8 cellular contexts compared by ENCODE assay signal in the genomic region with DNA sequence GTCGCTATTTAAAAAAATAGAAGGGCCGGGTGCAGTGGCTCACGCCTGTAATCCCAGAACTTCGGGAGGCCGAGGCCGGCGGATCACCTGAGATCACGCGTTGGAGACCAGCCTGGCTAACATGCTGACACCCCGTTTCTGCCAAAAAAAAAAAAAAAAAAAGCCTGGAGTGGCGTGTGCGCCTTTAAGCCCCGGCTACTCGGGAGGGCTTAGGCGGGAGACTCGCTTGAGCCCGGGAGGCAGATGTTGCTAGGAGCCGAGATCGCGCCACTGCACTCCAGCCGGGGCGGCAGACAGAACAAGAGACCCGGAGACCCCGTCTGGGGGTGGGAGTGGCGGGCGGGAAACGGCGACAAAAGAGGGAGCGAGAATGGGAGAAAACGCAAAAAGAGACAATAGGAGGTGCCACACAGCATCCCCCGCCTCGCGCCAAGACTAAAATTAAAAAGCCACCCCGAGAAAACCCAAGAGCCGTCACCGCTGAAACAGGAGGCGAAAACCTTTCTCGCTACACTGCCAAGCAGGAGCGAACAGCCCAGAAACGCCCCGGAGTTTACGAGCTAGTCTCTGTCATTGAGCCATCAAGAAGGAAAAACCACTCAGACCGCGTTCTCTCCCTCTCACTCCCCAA. TPM values are rescaled to one million over a fixed set of nuclear protein-coding genes. Genes with fewer than 3 reads are reported as not detected.
A peak's percentile ranks its signal among the peaks of the same experiment; 100 is the strongest.
DNase-seq lines count a peak whose midpoint lies in the region; ATAC-seq, FAIRE-seq and TF ChIP-seq lines count a peak whose summit lies in the region.
"Not testable (repeated sequence)": the region's sequence is repeated elsewhere in the genome, so short reads cannot be mapped to it uniquely, and the experiment has no call there.

No MANE protein-coding gene starts in this region.

- H3K4me3 ChIP-seq in endothelial cell of umbilical vein (replicated peaks in 1 of 3; ENCODE audit: insufficient read depth in 1 of 3, low read depth in 1 of 3, low read length in 3 of 3); naive thymus-derived CD4-positive, alpha-beta T cell (ENCODE audit: low read length): not testable (repeated sequence)
- peak overlapping the region in 1 of 4 donors; percentile 46 for H3K4me3 ChIP-seq in tibial nerve

- ATAC-seq in GM18867 (IDR thresholded peaks at IDR 0.05; ENCODE audit: unreplicated experiment) (peak; percentile 36), HG03060 (IDR thresholded peaks at IDR 0.05; ENCODE audit: low read depth, unreplicated experiment) (peak; percentile 7)
- peak; percentile 51 to 59 for ATAC-seq in activated CD4-positive, CD25-positive, alpha-beta regulatory T cell treated with anti-CD3 and anti-CD28 coated beads, Interleukin-2, amount 50 U/mL, for 24 hours
- peak; percentile 36 for ATAC-seq in naive thymus-derived CD4-positive, alpha-beta T cell

- H3K4me3 Mint-ChIP-seq in naive thymus-derived CD4-positive, alpha-beta T cell, result peak overlapping the region; percentile 50 to 89 (median 76)

- peak in 1 of 2 donors; percentile 80 for TF ChIP-seq EP300 in tibial nerve (IDR thresholded peaks at IDR 0.05)

- FAIRE-seq in endothelial cell of umbilical vein (lab: Jason Lieb, UNC), result not testable (repeated sequence)

- WGBS in tibial nerve, 2 donors, result 1 to 4% methylated on average over 5 to 21 of the region's 44 CpGs

- H3K27me3 ChIP-seq in endothelial cell of umbilical vein (ENCODE audit: control insufficient read depth in 2 of 2, insufficient read depth in 2 of 2, low read length in 2 of 2); naive thymus-derived CD4-positive, alpha-beta T cell (ENCODE audit: control insufficient read depth in 2 of 2, insufficient read depth in 2 of 2, low read length in 2 of 2); tibial nerve: not testable (repeated sequence)

- H3K9me3 Mint-ChIP-seq in naive thymus-derived CD4-positive, alpha-beta T cell, result not testable (repeated sequence)

- H3K27me3 Mint-ChIP-seq in naive thymus-derived CD4-positive, alpha-beta T cell, result not testable (repeated sequence)

- H3K79me2 ChIP-seq in endothelial cell of umbilical vein (ENCODE audit: control insufficient read depth, insufficient read depth, low read length), result not testable (repeated sequence)

- intact Hi-C loops in endothelial cell of umbilical vein (cut with micrococcal nuclease); naive thymus-derived CD4-positive, alpha-beta T cell (cut with micrococcal nuclease): not testable (repeated sequence)

- BruUV-seq in endothelial cell of umbilical vein (replicated peaks; lab: Mats Ljungman, UMichigan), result TSS peak; percentile 100

- not testable (repeated sequence) for H3K9ac ChIP-seq in endothelial cell of umbilical vein (replicated peaks; ENCODE audit: extremely low read depth, insufficient read depth, low read length)

- H3K4me1 ChIP-seq in endothelial cell of umbilical vein (ENCODE audit: control insufficient read depth, extremely low read depth, insufficient read depth, low read length); naive thymus-derived CD4-positive, alpha-beta T cell (ENCODE audit: control insufficient read depth in 2 of 2, insufficient read depth in 2 of 2, low read length in 2 of 2); tibial nerve: not testable (repeated sequence)

- not testable (repeated sequence) for H3K27ac ChIP-seq in endothelial cell of umbilical vein (ENCODE audit: insufficient read depth, low read depth, low read length)
- H3K27ac ChIP-seq in naive thymus-derived CD4-positive, alpha-beta T cell (ENCODE audit: low read depth, low read length), result peak overlapping the region; percentile 21
- H3K27ac ChIP-seq in tibial nerve, result peak overlapping the region in 2 of 4 donors; percentile 36 to 85

- POLR2A ChIA-PET in endothelial cell of umbilical vein (lab: Charles Lee); naive thymus-derived CD4-positive, alpha-beta T cell (lab: Charles Lee): not testable (repeated sequence)

- not testable (repeated sequence) for H3K4me2 ChIP-seq in endothelial cell of umbilical vein (ENCODE audit: insufficient read depth, low read length)

- H3K27ac Mint-ChIP-seq in naive thymus-derived CD4-positive, alpha-beta T cell, result peak overlapping the region; percentile 34 to 93 (median 85)

- H3K9me3 ChIP-seq in endothelial cell of umbilical vein (replicated peaks; ENCODE audit: control insufficient read depth, insufficient read depth, low read length); naive thymus-derived CD4-positive, alpha-beta T cell (ENCODE audit: control insufficient read depth in 2 of 3, low read length in 3 of 3); tibial nerve: not testable (repeated sequence)

- H4K20me1 ChIP-seq in endothelial cell of umbilical vein (replicated peaks; ENCODE audit: control insufficient read depth, extremely low read depth, insufficient read depth, low read length), result not testable (repeated sequence)

- peak; percentile 67 for DNase-seq in activated T-helper 9 cell treated with anti-CD3 and anti-CD28 coated beads, Interleukin-2, amount 50 U/mL, for 16 hours (ENCODE audit: low read depth)
- not testable (repeated sequence) for DNase-seq in endothelial cell of umbilical vein (ENCODE audit: low read depth, low spot score)
- DNase-seq in naive thymus-derived CD4-positive, alpha-beta T cell, result peak; percentile 42 to 94 (median 84)
- peak; percentile 71 to 96 for DNase-seq in stimulated activated CD4-positive, alpha-beta T cell treated with anti-CD3 and anti-CD28 coated beads, Interleukin-2, amount 100 ng/mL, for 48 hours
- peak; percentile 25 to 83 for DNase-seq in tibial nerve (ENCODE audit: low spot score in 2 of 2)

- not testable (repeated sequence) for H3K36me3 ChIP-seq in endothelial cell of umbilical vein (ENCODE audit: control insufficient read depth in 2 of 2, extremely low read depth in 1 of 2, insufficient read depth in 2 of 2, low read length in 2 of 2); naive thymus-derived CD4-positive, alpha-beta T cell (ENCODE audit: control insufficient read depth in 2 of 3, insufficient read depth in 3 of 3, low read length in 3 of 3); tibial nerve

- peak; percentile 73 for TF ChIP-seq POLR2A in endothelial cell of umbilical vein (IDR thresholded peaks at IDR 0.05; ENCODE audit: low read depth, low read length)
- TF ChIP-seq POLR2A in tibial nerve (IDR thresholded peaks at IDR 0.05), result not testable (repeated sequence)

- not testable (repeated sequence) for H3K9me1 ChIP-seq in endothelial cell of umbilical vein (replicated peaks; ENCODE audit: control insufficient read depth, extremely low read depth, insufficient read depth, low read length)

- dilution Hi-C loops in endothelial cell of umbilical vein (cut with MboI; ENCODE audit: extremely low pct_ligation_motif_present, low sequenced_read_pairs), result not testable (repeated sequence)

- not testable (repeated sequence) for H3K36me3 Mint-ChIP-seq in naive thymus-derived CD4-positive, alpha-beta T cell

- H3K4me1 Mint-ChIP-seq in naive thymus-derived CD4-positive, alpha-beta T cell, result not testable (repeated sequence)

- not testable (repeated sequence) for TF ChIP-seq CTCF in endothelial cell of umbilical vein (IDR thresholded peaks at IDR 0.05; ENCODE audit: extremely low read depth in 1 of 2, insufficient read depth in 1 of 2, low read depth in 1 of 2, low read length in 2 of 2); tibial nerve (IDR thresholded peaks at IDR 0.05)

- CTCF ChIA-PET in endothelial cell of umbilical vein (lab: Charles Lee); naive thymus-derived CD4-positive, alpha-beta T cell (lab: Charles Lee): not testable (repeated sequence)

- H2AFZ ChIP-seq in endothelial cell of umbilical vein (ENCODE audit: low read depth, low read length), result not testable (repeated sequence)

TF ChIP-seq in endothelial cell of umbilical vein, 7 proteins besides CTCF, POLR2A, EP300 and RAD21:
- peak; percentile 62 for TF ChIP-seq POLR2AphosphoS5 (IDR thresholded peaks at IDR 0.05; ENCODE audit: insufficient read depth, low read depth, low read length)

RNA-seq across cellular contexts. Expression of a gene that starts 16.7 kb away (rescaled TPM):
- total RNA-seq in endothelial cell of umbilical vein, result 43.6 and 44.5 TPM in 2 replicates
- 32.1 and 40.7 TPM in 2 replicates for polyA plus RNA-seq in endothelial cell of umbilical vein
- 22.5 and 26.6 TPM in 2 replicates for polyA plus RNA-seq in endothelial cell of umbilical vein (2011; cell fraction: cytosol; rRNA removed)
- 27.1 and 37.5 TPM in 2 replicates for polyA plus RNA-seq in endothelial cell of umbilical vein (2011; cell fraction: nucleus; rRNA removed)
- 15.6 and 32.2 TPM in 2 replicates for polyA plus RNA-seq in endothelial cell of umbilical vein (2012)
- 15.8 and 17.1 TPM in 2 replicates for polyA minus RNA-seq in endothelial cell of umbilical vein
- polyA minus RNA-seq in endothelial cell of umbilical vein (2011; cell fraction: cytosol; rRNA and poly(A)+ RNA removed), result not detected
- 10.3 and 14.8 TPM in 2 replicates for polyA minus RNA-seq in endothelial cell of umbilical vein (2011; cell fraction: nucleus; rRNA and poly(A)+ RNA removed)
- 10 to 100 TPM; 31.9 to 85.5 (median 45.6) TPM for total RNA-seq in naive thymus-derived CD4-positive, alpha-beta T cell
- 100 to 1,000 TPM in 1 of 2 donors, 10 to 100 TPM in 1; 97.6 to 162 TPM for polyA plus RNA-seq in naive thymus-derived CD4-positive, alpha-beta T cell
- total RNA-seq in tibial nerve, result 1 to 10 TPM; 4.6 to 7.5 (median 5.8) TPM

RNA-seq across cellular contexts. Expression of a gene that starts 58.9 kb away (rescaled TPM):
- 10.9 and 11.1 TPM in 2 replicates for total RNA-seq in endothelial cell of umbilical vein
- polyA plus RNA-seq in endothelial cell of umbilical vein, result 7.0 and 8.2 TPM in 2 replicates
- 5.4 and 6.6 TPM in 2 replicates for polyA plus RNA-seq in endothelial cell of umbilical vein (2011; cell fraction: cytosol; rRNA removed)
- 10.4 and 10.9 TPM in 2 replicates for polyA plus RNA-seq in endothelial cell of umbilical vein (2011; cell fraction: nucleus; rRNA removed)
- polyA plus RNA-seq in endothelial cell of umbilical vein (2012), result 8.6 and 10.0 TPM in 2 replicates
- 7.3 and 8.5 TPM in 2 replicates for polyA minus RNA-seq in endothelial cell of umbilical vein
- 12.8 TPM for polyA minus RNA-seq in endothelial cell of umbilical vein (2011; cell fraction: cytosol; rRNA and poly(A)+ RNA removed)
- polyA minus RNA-seq in endothelial cell of umbilical vein (2011; cell fraction: nucleus; rRNA and poly(A)+ RNA removed), result 6.1 and 8.1 TPM in 2 replicates
- total RNA-seq in naive thymus-derived CD4-positive, alpha-beta T cell, result 1 to 10 TPM; 3.9 to 9.1 (median 6.9) TPM
- polyA plus RNA-seq in naive thymus-derived CD4-positive, alpha-beta T cell, result 1 to 10 TPM; 1.6 to 3.6 TPM
- 10 to 100 TPM in 1 of 4 donors, 1 to 10 TPM in 3; 1.3 to 11.8 (median 3.8) TPM for total RNA-seq in tibial nerve
